In the genomic region with DNA sequence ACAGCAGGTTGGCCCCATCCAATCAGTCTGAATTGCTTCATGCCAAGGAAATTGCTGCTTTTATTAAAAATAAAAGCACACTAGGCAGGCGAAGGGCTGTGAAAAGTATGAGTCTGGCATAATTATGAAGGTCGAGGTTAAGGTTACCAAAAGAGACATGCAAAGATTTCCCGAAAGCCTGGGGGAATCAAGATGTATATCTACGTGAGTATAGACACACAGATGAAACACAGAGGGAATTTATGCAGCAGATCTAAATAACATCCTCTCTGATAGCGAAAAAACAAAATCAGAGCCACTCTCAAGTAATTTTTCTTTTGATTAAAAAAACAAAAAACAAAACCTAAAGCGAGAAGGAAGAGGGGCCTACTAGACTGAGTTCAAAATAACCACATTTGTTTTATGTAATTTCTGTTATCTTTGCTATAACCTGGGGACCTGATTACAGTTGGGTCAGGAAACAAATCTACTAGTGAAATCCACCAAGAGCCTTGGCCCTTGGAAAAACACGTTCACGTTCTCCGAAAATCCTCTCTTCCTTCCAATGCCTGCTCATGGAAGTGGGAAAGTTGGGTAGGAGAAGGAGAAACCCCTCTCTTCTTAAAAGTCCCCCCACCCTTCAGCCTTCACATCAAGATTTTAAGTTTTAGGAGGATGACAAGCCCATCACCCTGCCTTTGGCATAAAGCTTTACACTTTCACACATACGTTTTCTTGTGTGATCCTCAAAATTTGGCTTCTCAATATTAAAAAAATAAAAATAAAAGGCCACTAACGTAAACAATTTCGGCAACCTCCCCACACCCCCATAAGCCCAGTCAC, we compare ENCODE assay signal across 8 cellular contexts. TPM values are rescaled to one million over a fixed set of nuclear protein-coding genes. Genes with fewer than 3 reads are reported as not detected.
A peak's percentile ranks its signal among the peaks of the same experiment; 100 is the strongest.
DNase-seq lines count a peak whose midpoint lies in the region; ATAC-seq and TF ChIP-seq lines count a peak whose summit lies in the region.

No MANE protein-coding gene starts in this region.

- H3K36me3 ChIP-seq in body of pancreas (replicated peaks in 1 of 2; ENCODE audit: insufficient read depth in 1 of 2, low read depth in 2 of 2), result no peaks in the 10 kb centered on the region
- H3K36me3 ChIP-seq in lung (ENCODE audit: control insufficient read depth in 2 of 2, insufficient read depth in 2 of 2, low read length in 2 of 2), result peaks cover 2 to 5% of the 10 kb centered on the region in 2 donors
- no peaks in the 10 kb centered on the region for H3K36me3 ChIP-seq in tibial artery

- TF ChIP-seq CTCF in body of pancreas (IDR thresholded peaks at IDR 0.05) (no peak), lung (IDR thresholded peaks at IDR 0.05; ENCODE audit: control extremely low read depth, extremely low read depth) (no peak), tibial artery (IDR thresholded peaks at IDR 0.05) (no peak)

- intact Hi-C loops in body of pancreas (cut with DNase I) (loop anchor here (5.0 kb wide), 1 partner anchor 70 kb away; no protein-coding TSS in a partner anchor), tibial artery (cut with DNase I; ENCODE audit: low total_unique reads) (no loop called here)

- no peak for TF ChIP-seq POLR2A in body of pancreas (IDR thresholded peaks at IDR 0.05)

- H3K9me3 ChIP-seq in body of pancreas, result no peaks in the 10 kb centered on the region
- H3K9me3 ChIP-seq in lung (ENCODE audit: control insufficient read depth in 2 of 2, insufficient read depth in 1 of 2, low read length in 1 of 2), result no peaks in the 10 kb centered on the region
- H3K9me3 ChIP-seq in tibial artery, result no peaks in the 10 kb centered on the region

- no peaks in the 10 kb centered on the region for H3K27me3 ChIP-seq in body of pancreas
- H3K27me3 ChIP-seq in lung (ENCODE audit: control insufficient read depth, insufficient read depth), result no peaks in the 10 kb centered on the region
- no peaks in the 10 kb centered on the region for H3K27me3 ChIP-seq in tibial artery

- DNase-seq in activated T-cell treated with anti-CD3 and anti-CD28 coated beads, Interleukin-2, amount 50 U/mL, for 4 hours, result no peak
- DNase-seq in activated T-cell treated with anti-CD3 and anti-CD28 coated beads, Interleukin-2, amount 50 U/mL, for 1 hour, result no peak
- DNase-seq in body of pancreas, result no peak
- no peak for DNase-seq in lung (ENCODE audit: low spot score)
- no peak for DNase-seq in tibial artery
- DNase-seq in effector CD8-positive, alpha-beta T cell (lab: John Stamatoyannopoulos, UW), result no peak
- DNase-seq in AML-193 (lab: John Stamatoyannopoulos, UW), result no peak

- H3K27ac ChIP-seq in body of pancreas (peak overlapping the region in 3 of 4 donors; percentile 91 to 98 (median 98)), lung (ENCODE audit: low read depth in 1 of 2, low read length in 1 of 2) (peak overlapping the region; percentile 100), tibial artery (peak overlapping the region; percentile 94 to 98)

- H3K4me3 ChIP-seq in body of pancreas (peak overlapping the region; percentile 74 to 84), lung (peak overlapping the region; percentile 80), tibial artery (peak overlapping the region; percentile 91 to 98)

- peaks cover 42% of the 10 kb centered on the region for H3K4me1 ChIP-seq in body of pancreas
- H3K4me1 ChIP-seq in lung (ENCODE audit: control insufficient read depth in 2 of 2, insufficient read depth in 2 of 2, low read length in 2 of 2), result peaks cover 11 to 26% of the 10 kb centered on the region in 2 donors
- H3K4me1 ChIP-seq in tibial artery, result peaks cover 0 to 56% (median 38%) of the 10 kb centered on the region in 4 donors

- no peaks in the 10 kb centered on the region for H3K9me3 Mint-ChIP-seq in activated T-cell treated with anti-CD3 and anti-CD28 coated beads, Interleukin-2, amount 50 U/mL, for 4 hours

- peaks cover 72% of the 10 kb centered on the region for H3K4me1 Mint-ChIP-seq in activated T-cell treated with anti-CD3 and anti-CD28 coated beads, Interleukin-2, amount 50 U/mL, for 4 hours (ENCODE audit: low read depth)

- H3K36me3 Mint-ChIP-seq in activated T-cell treated with anti-CD3 and anti-CD28 coated beads, Interleukin-2, amount 50 U/mL, for 4 hours (ENCODE audit: insufficient read depth), result peaks cover 25% of the 10 kb centered on the region

- peak overlapping the region; percentile 88 for H3K4me3 Mint-ChIP-seq in activated T-cell treated with anti-CD3 and anti-CD28 coated beads, Interleukin-2, amount 50 U/mL, for 4 hours

- no peaks in the 10 kb centered on the region for H3K27me3 Mint-ChIP-seq in activated T-cell treated with anti-CD3 and anti-CD28 coated beads, Interleukin-2, amount 50 U/mL, for 4 hours (ENCODE audit: low read depth)

- no peak for ATAC-seq in activated T-cell treated with anti-CD3 and anti-CD28 coated beads, Interleukin-2, amount 50 U/mL, for 4 hours
- ATAC-seq in body of pancreas, result no peak
- ATAC-seq in lung (ENCODE audit: insufficient read depth, low FRiP score), result no peak
- no peak for ATAC-seq in GM21526 (IDR thresholded peaks at IDR 0.05; ENCODE audit: low FRiP score, unreplicated experiment)

- WGBS in body of pancreas, 2 donors, result 12 to 19% methylated on average over 12 of the region's 12 CpGs
- WGBS in lung, 2 donors, result 25 to 37% methylated on average over 12 of the region's 12 CpGs

RNA-seq across cellular contexts. Expression of gene AAK1, which starts 1.4 kb away (rescaled TPM):
- total RNA-seq in activated T-cell treated with anti-CD3 and anti-CD28 coated beads, Interleukin-2, amount 50 U/mL, for 4 hours, result 10 to 100 TPM; 46.1 to 54.5 (median 51.6) TPM
- 10 to 100 TPM; 44.6 to 60.0 TPM for total RNA-seq in body of pancreas
- 10 to 100 TPM; 44.6 to 56.2 TPM for total RNA-seq in lung
- polyA plus RNA-seq in lung, result 10 to 100 TPM in 1 of 2 donors, 1 to 10 TPM in 1; 10.0 to 10.1 TPM
